ENCODE assay signal across 13 cellular contexts in genomic region chr1:95408506-95409136, GRCh38.
A peak's percentile ranks its signal among the peaks of the same experiment; 100 is the strongest.
DNase-seq lines count a peak whose midpoint lies in the region; ATAC-seq, FAIRE-seq and TF ChIP-seq lines count a peak whose summit lies in the region.
"Had no signal": no experiment of that assay in that cellular context is flagged by ENCODE, and none has a peak within 500 bp of the region (broad histone marks: within the 10 kb centered on the region; RNA-seq: fewer than 3 reads in every experiment).

No MANE protein-coding gene starts in this region.

- DNase-seq in D721Med (ENCODE audit: insufficient read length, low spot score), result peak; percentile 46
- DNase-seq in NCI-H82 (lab: John Stamatoyannopoulos, UW), result peak; percentile 96
- no peak for DNase-seq in glutamatergic neuron
- DNase-seq in stimulated activated naive CD8-positive, alpha-beta T cell treated with anti-CD3 and anti-CD28 coated beads, Interleukin-15, amount 100 ng/mL, for 72 hours, result no peak
- DNase-seq in Calu3, result no peak
- DNase-seq in activated CD8-positive, alpha-beta memory T cell treated with anti-CD3 and anti-CD28 coated beads, Interleukin-2, amount 50 U/mL, for 4 hours, result no peak
- no peak for DNase-seq in SIG-M5 (lab: John Stamatoyannopoulos, UW)
- DNase-seq: Kasumi-1, NCI-H146 had no signal

- H3K9ac ChIP-seq in HUES48 (ENCODE audit: low read depth, low read length), result no peak overlapping the region

- H3K9me3 Mint-ChIP-seq in glutamatergic neuron (ENCODE audit: unreplicated experiment), result peaks cover 20% of the 10 kb centered on the region
- peaks cover 0 to 12% of the 10 kb centered on the region in 2 donors for H3K9me3 Mint-ChIP-seq in stimulated activated naive CD8-positive, alpha-beta T cell treated with anti-CD3 and anti-CD28 coated beads, Interleukin-15, amount 100 ng/mL, for 72 hours
- H3K9me3 Mint-ChIP-seq in Calu3 (ENCODE audit: low read depth, unreplicated experiment), result peaks cover 1% of the 10 kb centered on the region
- H3K9me3 Mint-ChIP-seq: T-helper 1 cell treated with Interleukin-12 subunit alpha and Interleukin-12 subunit beta and Interleukin-4 antibody, amounts not matched to agents 30 μg/mL and 1 μg/mL, for 36 hours had no signal

- no peak overlapping the region for H3K4me3 ChIP-seq in HUES48 (ENCODE audit: low read depth, low read length)
- H3K4me3 ChIP-seq: HAP-1 had no signal

- H3K4me1 Mint-ChIP-seq in glutamatergic neuron (ENCODE audit: low read depth, unreplicated experiment) (peaks cover 48% of the 10 kb centered on the region), Calu3 (ENCODE audit: low read depth, unreplicated experiment) (no peaks in the 10 kb centered on the region)
- H3K4me1 Mint-ChIP-seq in stimulated activated naive CD8-positive, alpha-beta T cell treated with anti-CD3 and anti-CD28 coated beads, Interleukin-15, amount 100 ng/mL, for 72 hours, result no peaks in the 10 kb centered on the region

- H3K9me3 ChIP-seq in HUES48 (ENCODE audit: control insufficient read depth, insufficient read depth, low read length), result peaks cover 15% of the 10 kb centered on the region
- H3K9me3 ChIP-seq: HAP-1 had no signal

- no peak for ATAC-seq in stimulated activated naive CD8-positive, alpha-beta T cell treated with anti-CD3 and anti-CD28 coated beads, Interleukin-15, amount 100 ng/mL, for 72 hours
- ATAC-seq: SK-N-SH treated with all-trans-retinoic acid at 6 μM for 48 hours had no signal

- BruUV-seq in Calu3 (replicated peaks; lab: Mats Ljungman, UMichigan), result no TSS peak

- peaks cover 21% of the 10 kb centered on the region for H3K27me3 Mint-ChIP-seq in glutamatergic neuron (ENCODE audit: unreplicated experiment)
- peaks cover 26% of the 10 kb centered on the region for H3K27me3 Mint-ChIP-seq in stimulated activated naive CD8-positive, alpha-beta T cell treated with anti-CD3 and anti-CD28 coated beads, Interleukin-15, amount 100 ng/mL, for 72 hours
- H3K27me3 Mint-ChIP-seq in Calu3 (ENCODE audit: unreplicated experiment), result no peaks in the 10 kb centered on the region

- peaks cover 7% of the 10 kb centered on the region for H3K36me3 Mint-ChIP-seq in glutamatergic neuron (ENCODE audit: unreplicated experiment)
- no peaks in the 10 kb centered on the region for H3K36me3 Mint-ChIP-seq in Calu3 (ENCODE audit: insufficient read depth, unreplicated experiment)

- peak; percentile 93 for FAIRE-seq in D721Med (lab: Jason Lieb, UNC)

- H3K36me3 ChIP-seq in HUES48 (ENCODE audit: control insufficient read depth, insufficient read depth, low read length), result no peaks in the 10 kb centered on the region; the same call in 1 of the 2 replicates
- H3K36me3 ChIP-seq: HAP-1 had no signal

- H3K27ac ChIP-seq in HUES48 (ENCODE audit: low read depth, low read length), result peak overlapping the region; percentile 85

- CTCF ChIA-PET in Calu3 (lab: Charles Lee), result no interaction called here

- H3K4me3 Mint-ChIP-seq in glutamatergic neuron (ENCODE audit: unreplicated experiment), result peak overlapping the region; percentile 87
- no peak overlapping the region for H3K4me3 Mint-ChIP-seq in stimulated activated naive CD8-positive, alpha-beta T cell treated with anti-CD3 and anti-CD28 coated beads, Interleukin-15, amount 100 ng/mL, for 72 hours
- H3K4me3 Mint-ChIP-seq in Calu3 (ENCODE audit: low read depth, unreplicated experiment), result no peak overlapping the region
- H3K4me3 Mint-ChIP-seq: T-helper 1 cell treated with Interleukin-12 subunit alpha and Interleukin-12 subunit beta and Interleukin-4 antibody, amounts not matched to agents 30 μg/mL and 1 μg/mL, for 36 hours had no signal

- H3K27me3 ChIP-seq in HUES48 (ENCODE audit: control insufficient read depth, insufficient read depth, low read length), result no peaks in the 10 kb centered on the region

- intact Hi-C loops in Calu3 (cut with micrococcal nuclease; ENCODE audit: unreplicated experiment), result no loop called here

- peaks cover 42% of the 10 kb centered on the region for H3K4me1 ChIP-seq in HUES48 (ENCODE audit: control insufficient read depth, insufficient read depth, low read length)

- no peak for TF ChIP-seq CTCF in D721Med (IDR thresholded peaks at IDR 0.05; ENCODE audit: insufficient read depth, missing control alignments)
- TF ChIP-seq CTCF in glutamatergic neuron (IDR thresholded peaks at IDR 0.05; ENCODE audit: partially characterized antibody, unreplicated experiment), result no peak
- TF ChIP-seq CTCF in Calu3 (IDR thresholded peaks at IDR 0.05; ENCODE audit: unreplicated experiment), result no peak

- peak overlapping the region; percentile 100 for H3K27ac Mint-ChIP-seq in glutamatergic neuron (ENCODE audit: unreplicated experiment)
- no peak overlapping the region for H3K27ac Mint-ChIP-seq in stimulated activated naive CD8-positive, alpha-beta T cell treated with anti-CD3 and anti-CD28 coated beads, Interleukin-15, amount 100 ng/mL, for 72 hours
- no peak overlapping the region for H3K27ac Mint-ChIP-seq in Calu3 (ENCODE audit: unreplicated experiment)
- H3K27ac Mint-ChIP-seq: T-helper 1 cell treated with Interleukin-12 subunit alpha and Interleukin-12 subunit beta and Interleukin-4 antibody, amounts not matched to agents 30 μg/mL and 1 μg/mL, for 36 hours had no signal

Comparison
In these comparisons a context has a peak if more than half of its experiments do, and no peak if none do; other contexts are left out.
1. DNase-seq: peak in D721Med (single experiment) and NCI-H82 (single experiment); none in glutamatergic neuron (single experiment), stimulated activated naive CD8-positive, alpha-beta T cell treated with anti-CD3 and anti-CD28 coated beads, Interleukin-15, amount 100 ng/mL, for 72 hours (0 of 2), Calu3 (single experiment), activated CD8-positive, alpha-beta memory T cell treated with anti-CD3 and anti-CD28 coated beads, Interleukin-2, amount 50 U/mL, for 4 hours (single experiment) and SIG-M5 (single experiment).